ENCODE assay signal across 17 cellular contexts in genomic region chr14:66998013-66998412, GRCh38.
DNase-seq lines count a peak whose midpoint lies in the region; ATAC-seq, FAIRE-seq and TF ChIP-seq lines count a peak whose summit lies in the region.
"Had no signal": no experiment of that assay in that cellular context is flagged by ENCODE, and none has a peak within 500 bp of the region (broad histone marks: within the 10 kb centered on the region; RNA-seq: fewer than 3 reads in every experiment).

No MANE protein-coding gene starts in this region.

- H3K9ac ChIP-seq in colonic mucosa (ENCODE audit: low read depth in 2 of 2, low read length in 2 of 2) = no peak overlapping the region
- H3K9ac ChIP-seq: BLaER1 had no signal

- no peak overlapping the region for H3K27ac Mint-ChIP-seq in activated CD4-positive, alpha-beta T cell treated with anti-CD3 and anti-CD28 coated beads for 36 hours
- no peak overlapping the region for H3K27ac Mint-ChIP-seq in activated naive CD8-positive, alpha-beta T cell treated with anti-CD3 and anti-CD28 coated beads, Interleukin-2, amount 50 U/mL, for 24 hours
- no peak overlapping the region for H3K27ac Mint-ChIP-seq in activated naive CD8-positive, alpha-beta T cell treated with anti-CD3 and anti-CD28 coated beads for 36 hours
- H3K27ac Mint-ChIP-seq: H9 had no signal

- H3K4me3 Mint-ChIP-seq in activated CD4-positive, alpha-beta T cell treated with anti-CD3 and anti-CD28 coated beads for 36 hours = no peak overlapping the region
- no peak overlapping the region for H3K4me3 Mint-ChIP-seq in activated naive CD8-positive, alpha-beta T cell treated with anti-CD3 and anti-CD28 coated beads, Interleukin-2, amount 50 U/mL, for 24 hours
- no peak overlapping the region for H3K4me3 Mint-ChIP-seq in activated naive CD8-positive, alpha-beta T cell treated with anti-CD3 and anti-CD28 coated beads for 36 hours
- H3K4me3 Mint-ChIP-seq: H9 had no signal

- POLR2A ChIA-PET in activated CD4-positive, alpha-beta T cell treated with anti-CD3 and anti-CD28 coated beads for 36 hours (lab: Charles Lee) = interaction anchor here (0.7 kb wide), 1 partner anchor 250 kb away, joined by 4 read pairs; no protein-coding TSS in a partner anchor

- intact Hi-C loops in activated CD4-positive, alpha-beta T cell treated with anti-CD3 and anti-CD28 coated beads for 36 hours (cut with DNase I, micrococcal nuclease) = loop anchor here (1.0 to 10.0 kb wide), 5 partner anchors 137 to 246 kb away; partner anchors contain the start of genes GARIN2 (in 1 of the 2) and PALS1 (in 1 of the 2)
- intact Hi-C loops in colonic mucosa (cut with DNase I) = no loop called here

- H3K9me3 ChIP-seq in colonic mucosa = no peaks in the 10 kb centered on the region
- H3K9me3 ChIP-seq: BLaER1 had no signal

- no peak for TF ChIP-seq CTCF in colonic mucosa (IDR thresholded peaks at IDR 0.05)

- peak; percentile 37 for DNase-seq in activated CD4-positive, alpha-beta T cell treated with anti-CD3 and anti-CD28 coated beads for 36 hours
- no peak for DNase-seq in activated CD4-positive, alpha-beta T cell treated with anti-CD3 and anti-CD28 coated beads, Interleukin-2, amount 50 U/mL, for 1 hour
- no peak for DNase-seq in activated naive CD8-positive, alpha-beta T cell treated with anti-CD3 and anti-CD28 coated beads, Interleukin-2, amount 50 U/mL, for 24 hours
- no peak for DNase-seq in activated naive CD8-positive, alpha-beta T cell treated with anti-CD3 and anti-CD28 coated beads for 36 hours
- DNase-seq in HTR-8/SVneo (ENCODE audit: insufficient read length, low spot score) (no peak), colonic mucosa (no peak)
- no peak for DNase-seq in stimulated activated naive CD8-positive, alpha-beta T cell treated with anti-CD3 and anti-CD28 coated beads, Interleukin-15, Interleukin-2, amounts not matched to agents 100 U/mL and 50 U/mL, for 24 hours
- DNase-seq: 8988T, DMS 273 treated with DMSO at 0.1 percent for 48 hours, H9, MV-4-11, NCI-H1417 treated with DMSO at 0.1 percent for 48 hours, NCI-H2029, NCI-H510A treated with DMSO at 0.1 percent for 48 hours had no signal

- H3K4me1 ChIP-seq in colonic mucosa = no peaks in the 10 kb centered on the region
- H3K4me1 ChIP-seq: BLaER1 had no signal

- H3K27me3 Mint-ChIP-seq in activated CD4-positive, alpha-beta T cell treated with anti-CD3 and anti-CD28 coated beads for 36 hours = no peaks in the 10 kb centered on the region
- H3K27me3 Mint-ChIP-seq in activated naive CD8-positive, alpha-beta T cell treated with anti-CD3 and anti-CD28 coated beads, Interleukin-2, amount 50 U/mL, for 24 hours = no peaks in the 10 kb centered on the region
- H3K27me3 Mint-ChIP-seq in activated naive CD8-positive, alpha-beta T cell treated with anti-CD3 and anti-CD28 coated beads for 36 hours = no peaks in the 10 kb centered on the region

- CTCF ChIA-PET in activated CD4-positive, alpha-beta T cell treated with anti-CD3 and anti-CD28 coated beads for 36 hours (lab: Charles Lee) = interaction anchor here (1.0 kb wide), 1 partner anchor 135 kb away, joined by 5 read pairs; no protein-coding TSS in a partner anchor

- H3K4me3 ChIP-seq in colonic mucosa = no peak overlapping the region
- H3K4me3 ChIP-seq: BLaER1 had no signal

- no peaks in the 10 kb centered on the region for H3K9me3 Mint-ChIP-seq in activated CD4-positive, alpha-beta T cell treated with anti-CD3 and anti-CD28 coated beads for 36 hours (ENCODE audit: low read depth)
- H3K9me3 Mint-ChIP-seq in activated naive CD8-positive, alpha-beta T cell treated with anti-CD3 and anti-CD28 coated beads, Interleukin-2, amount 50 U/mL, for 24 hours = no peaks in the 10 kb centered on the region
- no peaks in the 10 kb centered on the region for H3K9me3 Mint-ChIP-seq in activated naive CD8-positive, alpha-beta T cell treated with anti-CD3 and anti-CD28 coated beads for 36 hours
- H3K9me3 Mint-ChIP-seq: H9 had no signal

- H3K27me3 ChIP-seq in colonic mucosa = no peaks in the 10 kb centered on the region
- H3K27me3 ChIP-seq: BLaER1 had no signal

- H3K4me1 Mint-ChIP-seq in activated CD4-positive, alpha-beta T cell treated with anti-CD3 and anti-CD28 coated beads for 36 hours = peaks cover 11% of the 10 kb centered on the region
- peaks cover 8% of the 10 kb centered on the region for H3K4me1 Mint-ChIP-seq in activated naive CD8-positive, alpha-beta T cell treated with anti-CD3 and anti-CD28 coated beads, Interleukin-2, amount 50 U/mL, for 24 hours
- H3K4me1 Mint-ChIP-seq in activated naive CD8-positive, alpha-beta T cell treated with anti-CD3 and anti-CD28 coated beads for 36 hours = peaks cover 7% of the 10 kb centered on the region
- H3K4me1 Mint-ChIP-seq: H9 had no signal

- peak; percentile 97 for FAIRE-seq in HTR-8/SVneo (lab: Jason Lieb, UNC)
- FAIRE-seq: RCC 7860 had no signal

- no peaks in the 10 kb centered on the region for H3K36me3 ChIP-seq in colonic mucosa
- H3K36me3 ChIP-seq: BLaER1 had no signal

- ATAC-seq in activated CD4-positive, alpha-beta T cell treated with anti-CD3 and anti-CD28 coated beads for 36 hours = peak; percentile 98
- ATAC-seq in activated naive CD8-positive, alpha-beta T cell treated with anti-CD3 and anti-CD28 coated beads, Interleukin-2, amount 50 U/mL, for 24 hours = peak; percentile 79
- peak; percentile 81 for ATAC-seq in stimulated activated naive CD8-positive, alpha-beta T cell treated with anti-CD3 and anti-CD28 coated beads, Interleukin-15, Interleukin-2, amounts not matched to agents 100 U/mL and 50 U/mL, for 24 hours
- no peak for ATAC-seq in GM18502 (IDR thresholded peaks at IDR 0.05; ENCODE audit: poor library complexity, unreplicated experiment)

- H3K27ac ChIP-seq in colonic mucosa = no peak overlapping the region
- H3K27ac ChIP-seq: BLaER1 had no signal

- no peaks in the 10 kb centered on the region for H3K36me3 Mint-ChIP-seq in activated CD4-positive, alpha-beta T cell treated with anti-CD3 and anti-CD28 coated beads for 36 hours (ENCODE audit: low read depth)
- peaks cover 5% of the 10 kb centered on the region for H3K36me3 Mint-ChIP-seq in activated naive CD8-positive, alpha-beta T cell treated with anti-CD3 and anti-CD28 coated beads, Interleukin-2, amount 50 U/mL, for 24 hours (ENCODE audit: low read depth)
- peaks cover 10% of the 10 kb centered on the region for H3K36me3 Mint-ChIP-seq in activated naive CD8-positive, alpha-beta T cell treated with anti-CD3 and anti-CD28 coated beads for 36 hours
